Comparison of ENCODE assay signal across 15 cellular contexts in genomic region chr6:25326958-25327357, GRCh38. TPM values are rescaled to one million over a fixed set of nuclear protein-coding genes. Genes with fewer than 3 reads are reported as not detected.
DNase-seq lines count a peak whose midpoint lies in the region; ATAC-seq and TF ChIP-seq lines count a peak whose summit lies in the region.
"Had no signal": no experiment of that assay in that cellular context is flagged by ENCODE, and none has a peak within 500 bp of the region (broad histone marks: within the 10 kb centered on the region; RNA-seq: fewer than 3 reads in every experiment).

No MANE protein-coding gene starts in this region.

- no peaks in the 10 kb centered on the region for H3K9me3 ChIP-seq in heart left ventricle
- H3K9me3 ChIP-seq in right atrium auricular region, result no peaks in the 10 kb centered on the region
- H3K9me3 ChIP-seq in aorta (ENCODE audit: control insufficient read depth, low read length), result no peaks in the 10 kb centered on the region

- peak; percentile 35 for ATAC-seq in Right ventricle myocardium inferior
- ATAC-seq in heart left ventricle, result peak in 3 of 4 donors; percentile 56 to 72 (median 60)
- ATAC-seq in aorta (ENCODE audit: low FRiP score), result no peak
- ATAC-seq in GM21576 (IDR thresholded peaks at IDR 0.05; ENCODE audit: unreplicated experiment), result no peak
- no peak for ATAC-seq in left colon

- H3K27ac ChIP-seq in heart left ventricle (peak overlapping the region in 4 of 12 donors; percentile 17 to 59 (median 21)), right atrium auricular region (peak overlapping the region; percentile 16 to 63), aorta (ENCODE audit: low read depth in 1 of 2, low read length in 2 of 2) (peak overlapping the region; percentile 33 to 42)

- WGBS in heart left ventricle, 4 donors, result 33 to 59% (median 53%) methylated on average over 4 of the region's 4 CpGs
- 57 to 60% methylated on average over 4 of the region's 4 CpGs for WGBS in aorta, 2 donors

- H3K27me3 ChIP-seq in heart left ventricle (no peaks in the 10 kb centered on the region), right atrium auricular region (no peaks in the 10 kb centered on the region), aorta (ENCODE audit: control insufficient read depth in 1 of 2, insufficient read depth in 2 of 2, low read length in 1 of 2) (no peaks in the 10 kb centered on the region)

- H3K4me1 ChIP-seq in heart left ventricle, result peaks cover 0 to 40% (median 14%) of the 10 kb centered on the region in 12 donors
- H3K4me1 ChIP-seq in right atrium auricular region, result peaks cover 0 to 13% of the 10 kb centered on the region in 2 donors
- peaks cover 11 to 22% of the 10 kb centered on the region in 2 donors for H3K4me1 ChIP-seq in aorta (ENCODE audit: control insufficient read depth in 1 of 2, insufficient read depth in 2 of 2, low read length in 2 of 2)

- TF ChIP-seq POLR2A in heart left ventricle (IDR thresholded peaks at IDR 0.05), result no peak

- no peak for DNase-seq in Right ventricle myocardium inferior (ENCODE audit: missing footprints)
- no peak for DNase-seq in cardiac septum (ENCODE audit: low spot score)
- DNase-seq in heart left ventricle, result no peak
- no peak for DNase-seq in right atrium auricular region (ENCODE audit: low spot score)
- no peak for DNase-seq in aorta
- no peak for DNase-seq in left colon
- DNase-seq in activated gamma-delta T cell treated with Interleukin-2 at 50 U/mL for 16 hours, result no peak
- DNase-seq: Calu3; CD4-positive, alpha-beta T cell; DMS153; DMS79 treated with DMSO at 0.1 percent for 48 hours; EL; HCEC 1CT; HFFc6 had no signal

- intact Hi-C loops in Right ventricle myocardium inferior (cut with DNase I), result no loop called here
- intact Hi-C loops in cardiac septum (cut with DNase I), result no loop called here
- intact Hi-C loops in heart left ventricle (cut with DNase I), result no loop called here
- intact Hi-C loops in aorta (cut with DNase I), result no loop called here
- intact Hi-C loops in left colon (cut with DNase I, micrococcal nuclease), result no loop called here

- H3K4me3 ChIP-seq in heart left ventricle, result no peak overlapping the region
- H3K4me3 ChIP-seq in right atrium auricular region, result no peak overlapping the region
- H3K4me3 ChIP-seq in aorta (ENCODE audit: low read length in 2 of 2), result no peak overlapping the region

- TF ChIP-seq CTCF in heart left ventricle (IDR thresholded peaks at IDR 0.05), result no peak
- TF ChIP-seq CTCF in right atrium auricular region (IDR thresholded peaks at IDR 0.05), result no peak

- H3K36me3 ChIP-seq in heart left ventricle, result no peaks in the 10 kb centered on the region
- no peaks in the 10 kb centered on the region for H3K36me3 ChIP-seq in right atrium auricular region
- no peaks in the 10 kb centered on the region for H3K36me3 ChIP-seq in aorta (ENCODE audit: control insufficient read depth in 1 of 2, insufficient read depth in 2 of 2, low read length in 1 of 2)

RNA-seq across cellular contexts. Expression of gene CARMIL1, which starts 47.8 kb away (rescaled TPM):
- 5.4 TPM for total RNA-seq in Right ventricle myocardium inferior
- total RNA-seq in cardiac septum, result 7.5 TPM
- total RNA-seq in heart left ventricle, result 1 to 10 TPM; 2.4 to 9.1 (median 5.8) TPM
- polyA plus RNA-seq in heart left ventricle, result 1 to 10 TPM; 4.8 to 5.1 TPM
- 10 to 100 TPM in 1 of 2 donors, 1 to 10 TPM in 1; 7.9 to 29.4 TPM for total RNA-seq in right atrium auricular region
- total RNA-seq in aorta, result 10 to 100 TPM; 32.2 to 33.9 TPM
- 10 to 100 TPM; 22.3 to 30.9 TPM for polyA plus RNA-seq in aorta
- total RNA-seq in left colon, result 10 to 100 TPM; 56.3 to 58.7 TPM

Comparison
In these comparisons a context has a peak if more than half of its experiments do, and no peak if none do; other contexts are left out.
1. ATAC-seq: peak in Right ventricle myocardium inferior (single experiment) and heart left ventricle (3 of 4); none in aorta (single experiment), GM21576 (single experiment) and left colon (single experiment).